In the genomic region with DNA sequence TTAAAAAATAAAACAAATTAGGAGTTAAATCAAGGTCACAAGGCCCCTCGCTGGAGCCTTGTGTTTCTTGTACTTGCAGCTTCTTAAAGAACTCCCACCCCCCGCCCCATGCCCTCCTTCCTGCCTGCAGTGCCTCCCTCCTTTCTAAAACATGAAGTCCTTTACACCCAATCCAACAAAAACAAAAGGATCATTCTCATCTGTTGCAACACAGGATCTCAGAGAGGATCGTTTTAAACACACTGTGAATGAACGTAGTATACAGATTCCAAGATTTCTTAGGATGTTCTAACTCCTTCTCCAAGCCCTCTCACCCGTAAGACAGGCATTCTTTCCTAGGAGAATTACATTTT, we compare ENCODE assay signal across 18 cellular contexts. TPM values are rescaled to one million over a fixed set of nuclear protein-coding genes. Genes with fewer than 3 reads are reported as not detected.
DNase-seq lines count a peak whose midpoint lies in the region; ATAC-seq lines count a peak whose summit lies in the region.
"Had no signal": no experiment of that assay in that cellular context is flagged by ENCODE, and none has a peak within 500 bp of the region (broad histone marks: within the 10 kb centered on the region; RNA-seq: fewer than 3 reads in every experiment).

No MANE protein-coding gene starts in this region.

- ATAC-seq in sciatic nerve: peak; percentile 95
- no peak for ATAC-seq in activated naive CD4-positive, alpha-beta T cell treated with anti-CD3 and anti-CD28 coated beads, Interleukin-2, amount 50 U/mL, for 72 hours
- ATAC-seq in HG03521 (IDR thresholded peaks at IDR 0.05; ENCODE audit: unreplicated experiment): no peak

- DNase-seq in Ammon's horn (ENCODE audit: low spot score) (peak; percentile 51), astrocyte of the hippocampus (ENCODE audit: low read depth, low spot score) (peak; percentile 40), fibroblast of peridontal ligament (ENCODE audit: extremely low read depth) (peak; percentile 72), sciatic nerve (ENCODE audit: low spot score) (no peak), MV-4-11 (lab: John Stamatoyannopoulos, UW) (no peak)
- DNase-seq in activated naive CD4-positive, alpha-beta T cell treated with anti-CD3 and anti-CD28 coated beads, Interleukin-2, amount 50 U/mL, for 72 hours (ENCODE audit: low spot score in 2 of 2): no peak
- no peak for DNase-seq in activated T-cell treated with anti-CD3 and anti-CD28 coated beads, Interleukin-2, amount 50 U/mL, for 1 hour
- DNase-seq: activated CD4-positive, alpha-beta T cell treated with anti-CD3 and anti-CD28 coated beads, Interleukin-2, amount 50 U/mL, for 48 hours; AML-193; amniotic stem cell; DMS 273 treated with DMSO at 0.1 percent for 48 hours; heart left ventricle; kidney; NCI-H1105; stimulated activated CD4-positive, alpha-beta T cell treated with anti-CD3 and anti-CD28 coated beads, Interleukin-2, amount 100 ng/mL, for 24 hours had no signal

- no peak overlapping the region for H3K27ac Mint-ChIP-seq in activated naive CD4-positive, alpha-beta T cell treated with anti-CD3 and anti-CD28 coated beads, Interleukin-2, amount 50 U/mL, for 72 hours
- H3K27ac Mint-ChIP-seq: activated T-helper 1 cell treated with anti-CD3 and anti-CD28 coated beads, Interleukin-12 subunit alpha, Interleukin-12 subunit beta, Interleukin-2, Interleukin-4 antibody, amounts not matched to agents 30 ng/mL and 10 ng/mL and 1 ng/mL, durations not matched to agents 14 hours and 24 hours and 36 hours; IgD-negative memory B cell had no signal

- no peaks in the 10 kb centered on the region for H3K36me3 Mint-ChIP-seq in activated naive CD4-positive, alpha-beta T cell treated with anti-CD3 and anti-CD28 coated beads, Interleukin-2, amount 50 U/mL, for 72 hours
- H3K36me3 Mint-ChIP-seq: IgD-negative memory B cell had no signal

- intact Hi-C loops in sciatic nerve (cut with DNase I): no loop called here

- H3K9me3 Mint-ChIP-seq in activated naive CD4-positive, alpha-beta T cell treated with anti-CD3 and anti-CD28 coated beads, Interleukin-2, amount 50 U/mL, for 72 hours: no peaks in the 10 kb centered on the region
- H3K9me3 Mint-ChIP-seq: activated T-helper 1 cell treated with anti-CD3 and anti-CD28 coated beads, Interleukin-12 subunit alpha, Interleukin-12 subunit beta, Interleukin-2, Interleukin-4 antibody, amounts not matched to agents 30 ng/mL and 10 ng/mL and 1 ng/mL, durations not matched to agents 14 hours and 24 hours and 36 hours; IgD-negative memory B cell had no signal

RNA-seq across cellular contexts. Expression of a gene that starts 1.9 kb away (rescaled TPM):
- 2.0 TPM for total RNA-seq in sciatic nerve
- not detected for total RNA-seq in activated naive CD4-positive, alpha-beta T cell treated with anti-CD3 and anti-CD28 coated beads, Interleukin-2, amount 50 U/mL, for 72 hours
- total RNA-seq: activated T-helper 1 cell treated with anti-CD3 and anti-CD28 coated beads, Interleukin-12 subunit alpha, Interleukin-12 subunit beta, Interleukin-2, Interleukin-4 antibody, amounts not matched to agents 30 ng/mL and 10 ng/mL and 1 ng/mL, durations not matched to agents 14 hours and 24 hours and 36 hours had no signal

Comparison
In these comparisons a context has a peak if more than half of its experiments do, and no peak if none do; other contexts are left out.
1. DNase-seq: peak in Ammon's horn (single experiment), astrocyte of the hippocampus (single experiment) and fibroblast of peridontal ligament (single experiment); none in sciatic nerve (single experiment), activated naive CD4-positive, alpha-beta T cell treated with anti-CD3 and anti-CD28 coated beads, Interleukin-2, amount 50 U/mL, for 72 hours (0 of 2), MV-4-11 (single experiment) and activated T-cell treated with anti-CD3 and anti-CD28 coated beads, Interleukin-2, amount 50 U/mL, for 1 hour (single experiment).